Comparison of ENCODE assay signal across 22 cellular contexts in the genomic region with DNA sequence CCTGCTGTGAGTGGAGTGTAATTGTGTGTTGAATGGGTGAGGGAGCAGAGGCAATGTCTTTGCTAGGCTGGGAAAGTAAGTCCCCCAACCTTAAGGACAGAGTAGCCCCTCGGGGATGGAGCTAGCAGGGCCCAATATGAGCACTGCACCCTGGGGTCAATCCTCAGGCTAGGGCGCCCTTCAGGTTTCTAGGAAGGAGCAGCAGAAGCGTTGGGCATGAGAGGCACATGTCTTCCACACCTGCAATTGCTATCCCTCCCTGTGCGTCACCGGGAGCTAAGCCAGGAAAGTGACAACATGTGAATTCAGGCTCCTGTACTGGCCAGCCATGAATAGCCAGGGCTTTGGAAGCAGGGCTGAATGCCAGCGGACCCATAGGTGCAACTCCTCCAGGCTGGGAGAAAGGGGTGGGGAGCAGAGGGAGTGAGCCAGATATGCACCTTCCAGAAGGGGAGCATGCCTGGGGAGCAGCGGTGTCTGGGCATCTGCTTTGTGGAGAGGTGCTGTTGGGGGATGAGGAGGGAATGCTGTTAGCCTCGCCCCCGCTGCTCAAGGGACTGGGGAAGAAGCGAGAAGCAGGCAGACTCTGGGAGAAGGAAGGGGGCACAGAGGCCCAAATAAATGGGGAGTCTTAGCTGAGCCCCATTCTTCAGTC. TPM values are rescaled to one million over a fixed set of nuclear protein-coding genes. Genes with fewer than 3 reads are reported as not detected.
DNase-seq lines count a peak whose midpoint lies in the region; ATAC-seq and TF ChIP-seq lines count a peak whose summit lies in the region.
"Had no signal": no experiment of that assay in that cellular context is flagged by ENCODE, and none has a peak within 500 bp of the region (broad histone marks: within the 10 kb centered on the region; RNA-seq: fewer than 3 reads in every experiment).

No MANE protein-coding gene starts in this region.

- no peak overlapping the region for H3K4ac ChIP-seq in mesenchymal stem cell (ENCODE audit: low read depth in 1 of 2, low read length in 2 of 2)

- H2BK12ac ChIP-seq in mesenchymal stem cell (ENCODE audit: low read length in 2 of 2), result no peak overlapping the region

- no peak for TF ChIP-seq EP300 in stomach (IDR thresholded peaks at IDR 0.05)

- H3K4me2 ChIP-seq in mesenchymal stem cell (ENCODE audit: low read length, poor library complexity, severe bottlenecking), result no peak overlapping the region

- H4K91ac ChIP-seq in mesenchymal stem cell (ENCODE audit: low read length), result no peak overlapping the region

- no peaks in the 10 kb centered on the region for H3K36me3 Mint-ChIP-seq in brain

- peak overlapping the region; percentile 59 for H3K9ac ChIP-seq in mesenchymal stem cell (ENCODE audit: low read length)

- H3K27me3 ChIP-seq in mesenchymal stem cell (ENCODE audit: control insufficient read depth in 1 of 2, insufficient read depth in 1 of 2, low read length in 2 of 2) (peaks cover 0 to 7% of the 10 kb centered on the region in 2 experiments), stomach (peaks cover 0 to 93% (median 18%) of the 10 kb centered on the region in 3 donors), left ventricle myocardium inferior (ENCODE audit: low read depth) (peaks cover 99% of the 10 kb centered on the region)
- H3K27me3 ChIP-seq: BE2C, testis had no signal

- peaks cover 32% of the 10 kb centered on the region for H3K4me1 ChIP-seq in mesenchymal stem cell (ENCODE audit: control insufficient read depth, insufficient read depth, low read depth, low read length)
- H3K4me1 ChIP-seq in stomach, result peaks cover 3 to 38% (median 21%) of the 10 kb centered on the region in 4 donors
- peaks cover 8% of the 10 kb centered on the region for H3K4me1 ChIP-seq in left ventricle myocardium inferior

- peak overlapping the region in 3 of 5 experiments; percentile 59 to 87 (median 69) for H3K4me3 Mint-ChIP-seq in brain
- H3K4me3 Mint-ChIP-seq: activated CD4-positive, alpha-beta memory T cell treated with anti-CD3 and anti-CD28 coated beads, Interleukin-2, amount 10 ng/mL, durations not matched to agents 7 days and 5 days; HFFc6 had no signal

- no peak overlapping the region for H3K14ac ChIP-seq in mesenchymal stem cell (ENCODE audit: low read length in 2 of 2)

- H3K27me3 Mint-ChIP-seq in brain, result peaks cover 99% of the 10 kb centered on the region

- H3K36me3 ChIP-seq in mesenchymal stem cell (ENCODE audit: control insufficient read depth in 1 of 2, insufficient read depth in 2 of 2, low read depth in 1 of 2, low read length in 2 of 2) (peaks cover 0 to 12% of the 10 kb centered on the region in 2 experiments), stomach (no peaks in the 10 kb centered on the region), left ventricle myocardium inferior (no peaks in the 10 kb centered on the region)
- H3K36me3 ChIP-seq: BE2C, heart left ventricle had no signal

- H2AK5ac ChIP-seq in mesenchymal stem cell (ENCODE audit: low read length, severe bottlenecking), result no peak overlapping the region

- TF ChIP-seq POLR2A in stomach (IDR thresholded peaks at IDR 0.05), result no peak

- H4K8ac ChIP-seq in mesenchymal stem cell (ENCODE audit: low read length), result no peak overlapping the region

- H3K4me3 ChIP-seq in mesenchymal stem cell (ENCODE audit: insufficient read depth in 1 of 2, low read depth in 1 of 2, low read length in 2 of 2) (peak overlapping the region in 1 of 2 experiments; percentile 70), stomach (no peak overlapping the region), left ventricle myocardium inferior (no peak overlapping the region)
- H3K4me3 ChIP-seq: heart left ventricle had no signal

- H3K4me1 Mint-ChIP-seq in brain, result peaks cover 52% of the 10 kb centered on the region

- H3K23ac ChIP-seq in mesenchymal stem cell (ENCODE audit: low read length in 2 of 2), result no peak overlapping the region

- no peak overlapping the region for H3K18ac ChIP-seq in mesenchymal stem cell (ENCODE audit: low read depth in 1 of 2, low read length in 2 of 2)

- no peaks in the 10 kb centered on the region for H3K9me3 Mint-ChIP-seq in brain
- H3K9me3 Mint-ChIP-seq: activated CD4-positive, alpha-beta memory T cell treated with anti-CD3 and anti-CD28 coated beads, Interleukin-2, amount 10 ng/mL, durations not matched to agents 7 days and 5 days; HFFc6 had no signal

- TF ChIP-seq CTCF in brain (conservative IDR thresholded peaks at IDR 0.05) (no peak), stomach (IDR thresholded peaks at IDR 0.05) (no peak), left ventricle myocardium inferior (IDR thresholded peaks at IDR 0.05; ENCODE audit: borderline replicate concordance) (no peak)

- H3K27ac ChIP-seq in mesenchymal stem cell (ENCODE audit: low read length, poor library complexity, severe bottlenecking) (no peak overlapping the region), stomach (peak overlapping the region in 4 of 5 donors; percentile 24 to 62 (median 54)), left ventricle myocardium inferior (replicated peaks) (no peak overlapping the region)
- H3K27ac ChIP-seq: heart left ventricle had no signal

- H2BK15ac ChIP-seq in mesenchymal stem cell (ENCODE audit: low read depth, poor library complexity, severe bottlenecking), result no peak overlapping the region

- H2BK5ac ChIP-seq in mesenchymal stem cell (ENCODE audit: low read depth, low read length, poor library complexity, severe bottlenecking), result no peak overlapping the region

- peaks cover 46% of the 10 kb centered on the region for H3K79me1 ChIP-seq in mesenchymal stem cell (replicated peaks; ENCODE audit: low read length, poor library complexity, severe bottlenecking)

- peak overlapping the region in 2 of 5 experiments; percentile 77 to 92 for H3K27ac Mint-ChIP-seq in brain
- H3K27ac Mint-ChIP-seq: activated CD4-positive, alpha-beta memory T cell treated with anti-CD3 and anti-CD28 coated beads, Interleukin-2, amount 10 ng/mL, durations not matched to agents 7 days and 5 days; HFFc6; progenitor cell of endocrine pancreas had no signal

- no peak for ATAC-seq in HG03469 (IDR thresholded peaks at IDR 0.05; ENCODE audit: unreplicated experiment)
- ATAC-seq: SK-N-SH treated with all-trans-retinoic acid at 6 μM for 48 hours had no signal

- H2AFZ ChIP-seq in mesenchymal stem cell (ENCODE audit: low read depth, low read length), result no peak overlapping the region

- intact Hi-C loops in stomach (cut with DNase I; ENCODE audit: low total_unique reads) (no loop called here), left ventricle myocardium inferior (cut with micrococcal nuclease) (no loop called here)

- H3K9me3 ChIP-seq in mesenchymal stem cell (ENCODE audit: control insufficient read depth, low read length) (no peaks in the 10 kb centered on the region), stomach (no peaks in the 10 kb centered on the region), left ventricle myocardium inferior (replicated peaks) (no peaks in the 10 kb centered on the region)
- H3K9me3 ChIP-seq: BE2C, heart left ventricle, testis had no signal

- H2BK120ac ChIP-seq in mesenchymal stem cell (ENCODE audit: low read depth, low read length), result no peak overlapping the region

- DNase-seq in NCI-H2196 treated with DMSO at 0.1 percent for 48 hours (lab: John Stamatoyannopoulos, UW; ENCODE audit: unreplicated experiment), result peak; percentile 71
- no peak for DNase-seq in mesenchymal stem cell
- peak; percentile 76 for DNase-seq in stomach
- no peak for DNase-seq in NCI-H2227 treated with DMSO at 0.1 percent for 48 hours (lab: John Stamatoyannopoulos, UW)
- DNase-seq in middle frontal gyrus (ENCODE audit: extremely low spot score, low spot score), result no peak
- DNase-seq in left ventricle myocardium inferior, result no peak
- DNase-seq: activated CD4-positive, alpha-beta memory T cell treated with anti-CD3 and anti-CD28 coated beads, Interleukin-2, amount 10 ng/mL, durations not matched to agents 7 days and 5 days; BE2C; DMS153; HFFc6; KBM-7; kidney glomerular epithelial cell; NCI-H146; NCI-H510A had no signal

- WGBS in mesenchymal stem cell, result 64% methylated on average over 10 of the region's 10 CpGs
- 55 to 88% (median 58%) methylated on average over 6 to 10 of the region's 10 CpGs for WGBS in stomach, 5 donors

RNA-seq across cellular contexts. Expression of a gene that starts 6.0 kb away (rescaled TPM):
- polyA plus RNA-seq in brain (ENCODE audit: insufficient read depth, low read depth, low replicate concordance) (not detected), stomach (1 to 10 TPM in 1 of 3 donors, under 1 TPM in 1, not detected in 1; 0.25 to 1.3 TPM)
- polyA plus RNA-seq in mesenchymal stem cell (2013, experiment 1 of 2), result 0.30 TPM
- polyA plus RNA-seq in mesenchymal stem cell (2013, experiment 2 of 2), result 0.27 TPM
- total RNA-seq in stomach (not detected), left ventricle myocardium inferior (not detected)
- total RNA-seq: activated CD4-positive, alpha-beta memory T cell treated with anti-CD3 and anti-CD28 coated beads, Interleukin-2, amount 10 ng/mL, durations not matched to agents 7 days and 5 days; heart left ventricle; mucosa of gallbladder; OCI-LY7 had no signal
- polyA plus RNA-seq: heart left ventricle had no signal

RNA-seq across cellular contexts. Expression of a gene that starts 10.6 kb away (rescaled TPM):
- not detected for polyA plus RNA-seq in brain (ENCODE audit: insufficient read depth, low read depth, low replicate concordance)
- polyA plus RNA-seq in mesenchymal stem cell (2013, experiment 1 of 2), result 49.1 TPM
- 49.1 TPM for polyA plus RNA-seq in mesenchymal stem cell (2013, experiment 2 of 2)
- total RNA-seq in stomach, result 1 to 10 TPM in 1 of 5 donors, not detected in 4; 2.0 TPM
- 1 to 10 TPM in 1 of 3 donors, under 1 TPM in 1, not detected in 1; 0.46 to 1.0 TPM for polyA plus RNA-seq in stomach
- total RNA-seq in left ventricle myocardium inferior, result not detected
- total RNA-seq: activated CD4-positive, alpha-beta memory T cell treated with anti-CD3 and anti-CD28 coated beads, Interleukin-2, amount 10 ng/mL, durations not matched to agents 7 days and 5 days had no signal

RNA-seq across cellular contexts. Expression of a gene that starts 14.7 kb away (rescaled TPM):
- not detected for polyA plus RNA-seq in brain (ENCODE audit: insufficient read depth, low read depth, low replicate concordance)
- 6.4 TPM for polyA plus RNA-seq in mesenchymal stem cell (2013, experiment 1 of 2)
- 7.0 TPM for polyA plus RNA-seq in mesenchymal stem cell (2013, experiment 2 of 2)
- total RNA-seq in stomach, result 1 to 10 TPM in 2 of 5 donors, not detected in 3; 2.6 to 3.5 TPM
- polyA plus RNA-seq in stomach, result 1 to 10 TPM in 2 of 3 donors, under 1 TPM in 1; 0.92 to 3.7 (median 2.6) TPM
- total RNA-seq in left ventricle myocardium inferior, result not detected

RNA-seq across cellular contexts. Expression of a gene that starts 30.1 kb away (rescaled TPM):
- polyA plus RNA-seq in brain (ENCODE audit: insufficient read depth, low read depth, low replicate concordance) (not detected), stomach (under 1 TPM in 1 of 3 donors, not detected in 2; 0.08 TPM)
- polyA plus RNA-seq in mesenchymal stem cell (2013, experiment 1 of 2), result 66.4 TPM
- 67.1 TPM for polyA plus RNA-seq in mesenchymal stem cell (2013, experiment 2 of 2)
- total RNA-seq in stomach (not detected), left ventricle myocardium inferior (not detected)
- total RNA-seq: activated CD4-positive, alpha-beta memory T cell treated with anti-CD3 and anti-CD28 coated beads, Interleukin-2, amount 10 ng/mL, durations not matched to agents 7 days and 5 days; heart left ventricle; HFFc6; mucosa of gallbladder; OCI-LY7; progenitor cell of endocrine pancreas had no signal
- polyA plus RNA-seq: heart left ventricle had no signal

RNA-seq across cellular contexts. Expression of a gene that starts 38.9 kb away (rescaled TPM):
- polyA plus RNA-seq in brain (ENCODE audit: insufficient read depth, low read depth, low replicate concordance), result not detected
- 18.0 TPM for polyA plus RNA-seq in mesenchymal stem cell (2013, experiment 1 of 2)
- 18.5 TPM for polyA plus RNA-seq in mesenchymal stem cell (2013, experiment 2 of 2)
- total RNA-seq in stomach, result not detected
- under 1 TPM in 1 of 3 donors, not detected in 2; 0.08 TPM for polyA plus RNA-seq in stomach
- not detected for total RNA-seq in left ventricle myocardium inferior
- total RNA-seq: activated CD4-positive, alpha-beta memory T cell treated with anti-CD3 and anti-CD28 coated beads, Interleukin-2, amount 10 ng/mL, durations not matched to agents 7 days and 5 days; heart left ventricle; mucosa of gallbladder; progenitor cell of endocrine pancreas had no signal
- polyA plus RNA-seq: heart left ventricle had no signal

Comparison
In these comparisons a context has a peak if more than half of its experiments do, and no peak if none do; other contexts are left out.
1. DNase-seq: peak in NCI-H2196 treated with DMSO at 0.1 percent for 48 hours (single experiment) and stomach (single experiment); none in mesenchymal stem cell (single experiment), NCI-H2227 treated with DMSO at 0.1 percent for 48 hours (single experiment), middle frontal gyrus (single experiment) and left ventricle myocardium inferior (single experiment).
2. H3K27ac ChIP-seq: peak in stomach (4 of 5); none in mesenchymal stem cell (single experiment) and left ventricle myocardium inferior (single experiment).